In genomic region chr16:75007443-75007842, GRCh38 we compare ENCODE assay signal across 16 cellular contexts. TPM values are rescaled to one million over a fixed set of nuclear protein-coding genes. Genes with fewer than 3 reads are reported as not detected.
DNase-seq lines count a peak whose midpoint lies in the region; ATAC-seq and TF ChIP-seq lines count a peak whose summit lies in the region.
"Had no signal": no experiment of that assay in that cellular context is flagged by ENCODE, and none has a peak within 500 bp of the region (broad histone marks: within the 10 kb centered on the region; RNA-seq: fewer than 3 reads in every experiment).

No MANE protein-coding gene starts in this region.

- ATAC-seq in GM19351 (IDR thresholded peaks at IDR 0.05; ENCODE audit: unreplicated experiment), result peak; percentile 36
- ATAC-seq in HG03103 (IDR thresholded peaks at IDR 0.05; ENCODE audit: low read depth, unreplicated experiment), result peak; percentile 52
- ATAC-seq in activated CD4-positive, CD25-positive, alpha-beta regulatory T cell treated with anti-CD3 and anti-CD28 coated beads, Interleukin-2, amount 50 U/mL, for 24 hours, result no peak
- ATAC-seq in heart right ventricle, result no peak
- ATAC-seq: K562, PC-3 had no signal

- no peaks in the 10 kb centered on the region for H3K27me3 ChIP-seq in thyroid gland
- no peaks in the 10 kb centered on the region for H3K27me3 ChIP-seq in heart right ventricle

- H3K9me3 ChIP-seq in thyroid gland, result no peaks in the 10 kb centered on the region
- no peaks in the 10 kb centered on the region for H3K9me3 ChIP-seq in heart right ventricle

- H3K36me3 ChIP-seq in thyroid gland (no peaks in the 10 kb centered on the region), heart right ventricle (no peaks in the 10 kb centered on the region)

- DNase-seq in GM12865 (ENCODE audit: low read depth) (peak; percentile 70), thyroid gland (peak in 1 of 2 donors; percentile 39), NCI-H526 (lab: John Stamatoyannopoulos, UW) (no peak), heart right ventricle (no peak)
- DNase-seq: GF-D8, H9, NCI-H1436 treated with DMSO at 0.1 percent for 48 hours, NCI-H2081, NCI-H2227 treated with DMSO at 0.1 percent for 48 hours, NCI-H524 treated with DMSO at 0.1 percent for 48 hours, PC-3, T1000 had no signal

- TF ChIP-seq POLR2A in thyroid gland (IDR thresholded peaks at IDR 0.05), result no peak

- WGBS in thyroid gland, 2 donors, result 23 to 30% methylated on average over 1 of the region's 1 CpG
- 69 to 81% methylated on average over 1 of the region's 1 CpG for WGBS in heart right ventricle, 2 donors

- H3K27ac ChIP-seq in thyroid gland, result peak overlapping the region; percentile 74 to 92 (median 81)
- H3K27ac ChIP-seq in heart right ventricle, result no peak overlapping the region

- no peak for TF ChIP-seq CTCF in GM12865 (IDR thresholded peaks at IDR 0.05; ENCODE audit: insufficient read depth, low read depth, low read length, missing control alignments)
- no peak for TF ChIP-seq CTCF in thyroid gland (IDR thresholded peaks at IDR 0.05)
- no peak for TF ChIP-seq CTCF in heart right ventricle (IDR thresholded peaks at IDR 0.05)

- intact Hi-C loops in thyroid gland (cut with DNase I) (no loop called here), heart right ventricle (cut with DNase I) (no loop called here)

- H3K4me3 ChIP-seq in GM12865 (ENCODE audit: low read depth, low read length), result no peak overlapping the region; the same call in 1 of the 2 replicates
- H3K4me3 ChIP-seq in thyroid gland (replicated peaks in 1 of 3), result no peak overlapping the region
- no peak overlapping the region for H3K4me3 ChIP-seq in heart right ventricle
- H3K4me3 ChIP-seq: K562 had no signal

- H3K4me1 ChIP-seq in thyroid gland (peaks cover 68 to 77% of the 10 kb centered on the region in 2 donors), heart right ventricle (peaks cover 5 to 64% (median 30%) of the 10 kb centered on the region in 9 donors)

RNA-seq across cellular contexts. Expression of gene ZNRF1, which starts 8.6 kb away (rescaled TPM):
- 10 to 100 TPM; 47.4 to 94.5 (median 57.4) TPM for total RNA-seq in thyroid gland
- total RNA-seq in heart right ventricle, result 10 to 100 TPM; 16.7 to 30.8 (median 21.5) TPM
- 10 to 100 TPM; 13.1 to 20.0 TPM for polyA plus RNA-seq in heart right ventricle

RNA-seq across cellular contexts. Expression of gene WDR59, which starts 22.5 kb away (rescaled TPM):
- total RNA-seq in thyroid gland (10 to 100 TPM; 40.2 to 55.8 (median 46.9) TPM), heart right ventricle (10 to 100 TPM; 35.4 to 63.5 (median 42.0) TPM)
- polyA plus RNA-seq in heart right ventricle, result 10 to 100 TPM; 15.6 to 35.8 TPM

Comparison
In these comparisons a context has a peak if more than half of its experiments do, and no peak if none do; other contexts are left out.
1. ATAC-seq: peak in GM19351 (single experiment) and HG03103 (single experiment); none in activated CD4-positive, CD25-positive, alpha-beta regulatory T cell treated with anti-CD3 and anti-CD28 coated beads, Interleukin-2, amount 50 U/mL, for 24 hours (0 of 2) and heart right ventricle (0 of 8).
2. H3K27ac ChIP-seq: peak in thyroid gland (3 of 3); none in heart right ventricle (0 of 10).